28 cellular contexts compared by ENCODE assay signal in the genomic region with DNA sequence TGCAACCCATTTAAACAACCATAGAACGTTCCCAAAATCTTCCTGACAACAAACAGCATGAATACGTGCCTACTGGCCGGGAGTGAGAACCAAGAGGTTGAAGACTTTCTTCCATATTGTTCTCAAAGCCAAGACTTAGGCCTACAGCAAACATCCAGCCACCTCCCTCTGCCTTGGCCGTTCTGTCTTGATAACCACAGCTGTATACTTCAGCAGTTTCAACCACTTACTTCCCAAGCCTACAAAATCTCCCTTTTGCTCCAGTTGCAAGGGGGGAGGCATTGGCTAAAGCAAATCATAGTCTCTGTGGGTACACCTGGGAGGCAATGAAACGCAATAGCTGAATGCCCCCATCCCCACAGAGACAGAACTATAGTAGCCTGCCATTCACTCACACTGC.
"Had no signal": no experiment of that assay in that cellular context is flagged by ENCODE, and none has a peak within 500 bp of the region (broad histone marks: within the 10 kb centered on the region; RNA-seq: fewer than 3 reads in every experiment).

No MANE protein-coding gene starts in this region.

- H3K27ac ChIP-seq: brain microvascular endothelial cell, ovary, sigmoid colon, stomach, thyroid gland had no signal

- H3K4me3 ChIP-seq: mucosa of descending colon, ovary, sigmoid colon, smooth muscle cell, stomach, thyroid gland, upper lobe of left lung had no signal

- H3K9me3 Mint-ChIP-seq: activated CD8-positive, alpha-beta T cell treated with anti-CD3 and anti-CD28 coated beads for 36 hours; activated T-cell treated with anti-CD3 and anti-CD28 coated beads, Interleukin-2, amount 50 U/mL, for 4 hours; activated T-helper 17 cell treated with anti-CD3 and anti-CD28 coated beads, Interleukin-2, amount 50 U/mL, for 72 hours; endodermal cell; stimulated activated naive B cell treated with anti-CD40 and anti-IgM and Interleukin-4, amounts not matched to agents 10 μg/mL and 1 μg/mL and 100 μg/mL, for 72 hours had no signal

- H3K9me3 ChIP-seq: mucosa of descending colon, ovary, sigmoid colon, stomach, thyroid gland, upper lobe of left lung had no signal

- H3K36me3 ChIP-seq: brain microvascular endothelial cell, ovary, sigmoid colon, stomach, thyroid gland, upper lobe of left lung had no signal

- H3K36me3 Mint-ChIP-seq: stimulated activated naive B cell treated with anti-CD40 and anti-IgM and Interleukin-4, amounts not matched to agents 10 μg/mL and 1 μg/mL and 100 μg/mL, for 72 hours had no signal

- DNase-seq: activated CD4-positive, alpha-beta T cell treated with anti-CD3 and anti-CD28 coated beads for 1 hour; activated CD4-positive, alpha-beta T cell treated with anti-CD3 and anti-CD28 coated beads, Interleukin-2, amount 50 U/mL, for 1 hour; activated CD8-positive, alpha-beta T cell treated with anti-CD3 and anti-CD28 coated beads for 36 hours; activated gamma-delta T cell treated with Interleukin-2 at 50 U/mL for 16 hours; activated naive CD4-positive, alpha-beta T cell treated with anti-CD3 and anti-CD28 coated beads, Interleukin-2, amount 50 U/mL, for 16 hours; activated T-cell treated with anti-CD3 and anti-CD28 coated beads, Interleukin-2, amount 50 U/mL, for 4 hours; amniotic stem cell; brain microvascular endothelial cell; caudate nucleus; endodermal cell; foreskin fibroblast; kidney glomerular epithelial cell; left ventricle myocardium superior; mucosa of descending colon; ovary; sigmoid colon; stimulated activated CD4-positive, alpha-beta T cell treated with anti-CD3 and anti-CD28 coated beads, Interleukin-15, amount 100 ng/mL, for 24 hours; stimulated activated CD4-positive, alpha-beta T cell treated with anti-CD3 and anti-CD28 coated beads, Interleukin-2, amount 100 ng/mL, for 24 hours; stimulated activated naive B cell treated with anti-CD40 and anti-IgM and Interleukin-4, amounts not matched to agents 10 μg/mL and 1 μg/mL and 100 μg/mL, for 72 hours; stomach; T-helper 17 cell; T1000; thyroid gland; upper lobe of left lung had no signal

- H3K4me3 Mint-ChIP-seq: activated CD8-positive, alpha-beta T cell treated with anti-CD3 and anti-CD28 coated beads for 36 hours; activated T-cell treated with anti-CD3 and anti-CD28 coated beads, Interleukin-2, amount 50 U/mL, for 4 hours; activated T-helper 17 cell treated with anti-CD3 and anti-CD28 coated beads, Interleukin-2, amount 50 U/mL, for 72 hours; endodermal cell; stimulated activated naive B cell treated with anti-CD40 and anti-IgM and Interleukin-4, amounts not matched to agents 10 μg/mL and 1 μg/mL and 100 μg/mL, for 72 hours; T-helper 17 cell had no signal

- H3K27me3 ChIP-seq: brain microvascular endothelial cell, ovary, sigmoid colon, stomach, thyroid gland, upper lobe of left lung had no signal

- ATAC-seq: activated CD8-positive, alpha-beta T cell treated with anti-CD3 and anti-CD28 coated beads for 36 hours; activated T-cell treated with anti-CD3 and anti-CD28 coated beads, Interleukin-2, amount 50 U/mL, for 4 hours; activated T-helper 17 cell treated with anti-CD3 and anti-CD28 coated beads, Interleukin-2, amount 50 U/mL, for 72 hours; esophagus mucosa; mucosa of descending colon; T-helper 17 cell had no signal

- H3K27ac Mint-ChIP-seq: activated CD8-positive, alpha-beta T cell treated with anti-CD3 and anti-CD28 coated beads for 36 hours; activated T-helper 17 cell treated with anti-CD3 and anti-CD28 coated beads, Interleukin-2, amount 50 U/mL, for 72 hours; endodermal cell; progenitor cell of endocrine pancreas; stimulated activated naive B cell treated with anti-CD40 and anti-IgM and Interleukin-4, amounts not matched to agents 10 μg/mL and 1 μg/mL and 100 μg/mL, for 72 hours; T-helper 17 cell had no signal
